Comparison of ENCODE assay signal across 16 cellular contexts in the genomic region with DNA sequence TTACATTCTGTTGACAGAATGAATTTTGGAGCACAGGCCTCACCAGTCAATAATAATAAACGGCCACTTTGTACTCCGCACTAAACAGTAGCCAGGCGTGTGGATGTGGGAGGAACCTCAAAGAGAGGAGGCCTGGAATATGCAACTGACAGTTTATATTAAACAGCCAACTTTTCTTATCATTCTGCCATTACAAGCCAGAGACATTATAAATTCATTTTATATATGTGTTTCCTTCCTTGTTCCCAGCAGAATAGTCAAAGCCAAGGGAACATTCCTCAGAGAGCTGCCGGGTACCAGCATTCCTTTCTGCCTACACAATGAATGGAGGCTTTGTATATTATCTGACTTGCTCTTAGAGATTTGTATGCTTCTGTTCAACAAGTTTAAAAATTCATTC.
DNase-seq lines count a peak whose midpoint lies in the region; ATAC-seq and TF ChIP-seq lines count a peak whose summit lies in the region.
"Had no signal": no experiment of that assay in that cellular context is flagged by ENCODE, and none has a peak within 500 bp of the region (broad histone marks: within the 10 kb centered on the region; RNA-seq: fewer than 3 reads in every experiment).

No MANE protein-coding gene starts in this region.

- peaks cover 39% of the 10 kb centered on the region for H3K9me3 Mint-ChIP-seq in mesothelial cell of epicardium
- no peaks in the 10 kb centered on the region for H3K9me3 Mint-ChIP-seq in activated CD4-positive, alpha-beta T cell treated with anti-CD3 and anti-CD28 coated beads, Interleukin-2, amount 10 ng/mL, durations not matched to agents 7 days and 5 days

- TF ChIP-seq CTCF in right atrium auricular region (IDR thresholded peaks at IDR 0.05) (no peak), fibroblast of lung (conservative IDR thresholded peaks at IDR 0.05 in 1 of 2, IDR thresholded peaks at IDR 0.05 in 1 of 2; ENCODE audit: low read depth in 1 of 2, low read length in 2 of 2) (no peak), mesothelial cell of epicardium (IDR thresholded peaks at IDR 0.05; ENCODE audit: unreplicated experiment) (no peak), colonic mucosa (IDR thresholded peaks at IDR 0.05) (no peak)

- CTCF ChIA-PET in activated CD4-positive, alpha-beta T cell treated with anti-CD3 and anti-CD28 coated beads, Interleukin-2, amount 10 ng/mL, durations not matched to agents 7 days and 5 days (lab: Charles Lee), result no interaction called here

- H3K9me3 ChIP-seq in right atrium auricular region (no peaks in the 10 kb centered on the region), fibroblast of lung (ENCODE audit: control insufficient read depth, insufficient read depth, low read depth, low read length) (no peaks in the 10 kb centered on the region), colonic mucosa (no peaks in the 10 kb centered on the region)
- H3K9me3 ChIP-seq: A549, upper lobe of left lung had no signal

- peaks cover 4% of the 10 kb centered on the region for H3K27me3 Mint-ChIP-seq in mesothelial cell of epicardium (ENCODE audit: low read depth)
- H3K27me3 Mint-ChIP-seq in activated CD4-positive, alpha-beta T cell treated with anti-CD3 and anti-CD28 coated beads, Interleukin-2, amount 10 ng/mL, durations not matched to agents 7 days and 5 days, result no peaks in the 10 kb centered on the region

- no peak overlapping the region for H3K4me3 Mint-ChIP-seq in mesothelial cell of epicardium
- no peak overlapping the region for H3K4me3 Mint-ChIP-seq in activated CD4-positive, alpha-beta T cell treated with anti-CD3 and anti-CD28 coated beads, Interleukin-2, amount 10 ng/mL, durations not matched to agents 7 days and 5 days

- H3K27ac ChIP-seq in right atrium auricular region (no peak overlapping the region), fibroblast of lung (ENCODE audit: insufficient read depth, low read length) (no peak overlapping the region), colonic mucosa (no peak overlapping the region)
- H3K27ac ChIP-seq: A549, KMS-11, upper lobe of left lung had no signal

- no peak overlapping the region for H3K4me3 ChIP-seq in right atrium auricular region
- H3K4me3 ChIP-seq in fibroblast of lung (replicated peaks in 1 of 4; ENCODE audit: control extremely low read depth in 1 of 4, insufficient read depth in 1 of 4, low read depth in 3 of 4, low read length in 4 of 4), result no peak overlapping the region
- no peak overlapping the region for H3K4me3 ChIP-seq in colonic mucosa
- H3K4me3 ChIP-seq: A549, upper lobe of left lung had no signal

- H3K27ac Mint-ChIP-seq in mesothelial cell of epicardium, result peak overlapping the region; percentile 91
- no peak overlapping the region for H3K27ac Mint-ChIP-seq in activated CD4-positive, alpha-beta T cell treated with anti-CD3 and anti-CD28 coated beads, Interleukin-2, amount 10 ng/mL, durations not matched to agents 7 days and 5 days

- POLR2A ChIA-PET in activated CD4-positive, alpha-beta T cell treated with anti-CD3 and anti-CD28 coated beads, Interleukin-2, amount 10 ng/mL, durations not matched to agents 7 days and 5 days (lab: Charles Lee), result no interaction called here

- DNase-seq in Right ventricle myocardium superior (no peak), right atrium auricular region (ENCODE audit: low spot score) (no peak), fibroblast of lung (ENCODE audit: low read depth in 2 of 2) (peak; percentile 49 to 82), mesothelial cell of epicardium (ENCODE audit: low spot score in 2 of 2, unreplicated experiment in 2 of 2) (no peak), colonic mucosa (no peak), MV-4-11 (lab: John Stamatoyannopoulos, UW) (no peak), GDM1 (lab: John Stamatoyannopoulos, UW) (no peak)
- no peak for DNase-seq in activated CD4-positive, alpha-beta T cell treated with anti-CD3 and anti-CD28 coated beads, Interleukin-2, amount 10 ng/mL, durations not matched to agents 7 days and 5 days
- DNase-seq: activated gamma-delta T cell; effector CD4-positive, alpha-beta T cell; GOT3; NCI-H446 treated with DMSO at 0.1 percent for 48 hours; SHP77 treated with DMSO at 0.1 percent for 48 hours; upper lobe of left lung had no signal

- H3K4me1 ChIP-seq in right atrium auricular region (peaks cover 0 to 7% of the 10 kb centered on the region in 2 donors), fibroblast of lung (ENCODE audit: control insufficient read depth, extremely low read depth, insufficient read depth, low read length) (no peaks in the 10 kb centered on the region), colonic mucosa (no peaks in the 10 kb centered on the region)
- H3K4me1 ChIP-seq: A549, upper lobe of left lung had no signal

- H4K20me1 ChIP-seq in fibroblast of lung (ENCODE audit: control insufficient read depth, extremely low read depth, insufficient read depth, low read length), result no peaks in the 10 kb centered on the region

- no peaks in the 10 kb centered on the region for H3K79me2 ChIP-seq in fibroblast of lung (ENCODE audit: control insufficient read depth, insufficient read depth, low read length)

- no peaks in the 10 kb centered on the region for H3K36me3 ChIP-seq in right atrium auricular region
- no peaks in the 10 kb centered on the region for H3K36me3 ChIP-seq in fibroblast of lung (ENCODE audit: control insufficient read depth, insufficient read depth, low read length)
- H3K36me3 ChIP-seq in colonic mucosa, result no peaks in the 10 kb centered on the region
- H3K36me3 ChIP-seq: upper lobe of left lung had no signal

- H3K27me3 ChIP-seq in right atrium auricular region (no peaks in the 10 kb centered on the region), fibroblast of lung (ENCODE audit: control insufficient read depth, insufficient read depth, low read length) (no peaks in the 10 kb centered on the region), colonic mucosa (no peaks in the 10 kb centered on the region)
- H3K27me3 ChIP-seq: upper lobe of left lung had no signal

- no peak overlapping the region for H3K4me2 ChIP-seq in fibroblast of lung (ENCODE audit: extremely low read depth, insufficient read depth, low read length)
- H3K4me2 ChIP-seq: A549, KMS-11 had no signal

- peak; percentile 45 for ATAC-seq in Right ventricle myocardium superior (ENCODE audit: poor library complexity)
- ATAC-seq: A549 had no signal

- H2AFZ ChIP-seq in fibroblast of lung (ENCODE audit: low read length), result no peak overlapping the region

- intact Hi-C loops in Right ventricle myocardium superior (cut with DNase I), result no loop called here
- intact Hi-C loops in colonic mucosa (cut with DNase I), result loop anchor here (5.0 kb wide), 1 partner anchor 124 kb away; no protein-coding TSS in a partner anchor

- H3K4me1 Mint-ChIP-seq in mesothelial cell of epicardium, result peaks cover 26% of the 10 kb centered on the region
- no peaks in the 10 kb centered on the region for H3K4me1 Mint-ChIP-seq in activated CD4-positive, alpha-beta T cell treated with anti-CD3 and anti-CD28 coated beads, Interleukin-2, amount 10 ng/mL, durations not matched to agents 7 days and 5 days

- H3K9ac ChIP-seq in fibroblast of lung (ENCODE audit: insufficient read depth, low read length) (no peak overlapping the region), colonic mucosa (ENCODE audit: low read depth in 2 of 2, low read length in 2 of 2) (no peak overlapping the region)
- H3K9ac ChIP-seq: KMS-11 had no signal

- peaks cover 2% of the 10 kb centered on the region for H3K36me3 Mint-ChIP-seq in mesothelial cell of epicardium
- no peaks in the 10 kb centered on the region for H3K36me3 Mint-ChIP-seq in activated CD4-positive, alpha-beta T cell treated with anti-CD3 and anti-CD28 coated beads, Interleukin-2, amount 10 ng/mL, durations not matched to agents 7 days and 5 days (ENCODE audit: low read depth)

Comparison
In these comparisons a context has a peak if more than half of its experiments do, and no peak if none do; other contexts are left out.
1. DNase-seq: peak in fibroblast of lung (2 of 2); none in Right ventricle myocardium superior (single experiment), right atrium auricular region (single experiment), mesothelial cell of epicardium (0 of 2), colonic mucosa (single experiment), activated CD4-positive, alpha-beta T cell treated with anti-CD3 and anti-CD28 coated beads, Interleukin-2, amount 10 ng/mL, durations not matched to agents 7 days and 5 days (single experiment), MV-4-11 (single experiment) and GDM1 (single experiment).